ENCODE assay signal across 27 cellular contexts in the genomic region with DNA sequence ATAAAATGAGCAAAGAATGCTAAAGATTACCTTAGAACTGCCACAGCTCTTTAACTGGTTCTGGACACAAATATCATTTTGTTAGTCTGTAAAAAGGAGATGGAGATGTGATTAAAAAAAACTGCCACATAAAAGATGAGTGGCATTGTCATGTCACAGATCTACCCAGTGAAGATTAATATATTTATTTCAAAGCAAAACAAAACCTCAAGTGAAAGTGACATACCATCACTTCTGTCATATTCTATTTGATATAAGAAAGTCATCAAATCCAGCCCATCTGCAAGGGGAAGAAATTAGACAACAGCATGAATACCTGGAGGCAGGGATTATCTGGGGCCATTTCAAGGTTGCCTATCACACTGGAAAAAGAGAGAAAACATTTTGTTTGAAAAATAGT.
DNase-seq lines count a peak whose midpoint lies in the region; ATAC-seq and TF ChIP-seq lines count a peak whose summit lies in the region.
"Had no signal": no experiment of that assay in that cellular context is flagged by ENCODE, and none has a peak within 500 bp of the region (broad histone marks: within the 10 kb centered on the region; RNA-seq: fewer than 3 reads in every experiment).

No MANE protein-coding gene starts in this region.

- H3K9ac ChIP-seq in neural cell (ENCODE audit: low read length): no peak overlapping the region
- H3K9ac ChIP-seq: BLaER1; BLaER1 treated with 17β-estradiol and CSF1 and Interleukin-3, amounts not matched to agents 10 nM and 100 nM had no signal

- no peak for DNase-seq in left lobe of liver (ENCODE audit: low spot score)
- DNase-seq: 8988T; ACHN; AML-193; BE2C; C1 segment of cervical spinal cord; Caco-2; Calu3; CD4-positive, alpha-beta memory T cell; CD4-positive, alpha-beta T cell; CD4-positive, CD25-positive, alpha-beta regulatory T cell; CD8-positive, alpha-beta memory T cell; CD8-positive, alpha-beta T cell; COR-L47; DMS 273 treated with DMSO at 0.1 percent for 48 hours; DMS153; DMS53; DMS79; DMS79 treated with DMSO at 0.1 percent for 48 hours; DND-41; EL had no signal

- no peaks in the 10 kb centered on the region for H3K9me3 ChIP-seq in neural cell (ENCODE audit: low read length)
- H3K9me3 ChIP-seq: BE2C; BLaER1; BLaER1 treated with 17β-estradiol and CSF1 and Interleukin-3, amounts not matched to agents 10 nM and 100 nM had no signal

- H3K36me3 ChIP-seq in neural cell (ENCODE audit: insufficient read depth, low read length): no peaks in the 10 kb centered on the region
- H3K36me3 ChIP-seq: BE2C; BLaER1; BLaER1 treated with 17β-estradiol and CSF1 and Interleukin-3, amounts not matched to agents 10 nM and 100 nM had no signal

- no peak for TF ChIP-seq CTCF in neural cell (IDR thresholded peaks at IDR 0.05; ENCODE audit: poor library complexity, severe bottlenecking)

- peak; percentile 94 for TF ChIP-seq EP300 in neural cell (conservative IDR thresholded peaks at IDR 0.05; ENCODE audit: poor library complexity, severe bottlenecking)

- H3K4me3 ChIP-seq in neural cell (ENCODE audit: low read length): no peak overlapping the region
- H3K4me3 ChIP-seq: A549; BLaER1; BLaER1 treated with 17β-estradiol and CSF1 and Interleukin-3, amounts not matched to agents 10 nM and 100 nM had no signal

- H3K27me3 ChIP-seq in neural cell (ENCODE audit: insufficient read depth, low read depth, low read length): no peaks in the 10 kb centered on the region
- H3K27me3 ChIP-seq: BE2C; BLaER1; BLaER1 treated with 17β-estradiol and CSF1 and Interleukin-3, amounts not matched to agents 10 nM and 100 nM had no signal

- H3K27ac ChIP-seq in neural cell (ENCODE audit: low read length): no peak overlapping the region
- H3K27ac ChIP-seq: 22Rv1; A549; BLaER1; BLaER1 treated with 17β-estradiol and CSF1 and Interleukin-3, amounts not matched to agents 10 nM and 100 nM; C4-2B had no signal

- no peaks in the 10 kb centered on the region for H3K79me2 ChIP-seq in neural cell (replicated peaks; ENCODE audit: insufficient read depth, low read length)

- peaks cover 5% of the 10 kb centered on the region for H3F3A ChIP-seq in neural cell (ENCODE audit: insufficient read depth, low read length, poor library complexity, severe bottlenecking)

- H3K4me2 ChIP-seq in neural cell (ENCODE audit: low read length): no peak overlapping the region
- H3K4me2 ChIP-seq: A549; BLaER1; BLaER1 treated with 17β-estradiol and CSF1 and Interleukin-3, amounts not matched to agents 10 nM and 100 nM had no signal

- no peaks in the 10 kb centered on the region for H3K9me2 ChIP-seq in neural cell (ENCODE audit: insufficient read depth, low read length)

- H2AFZ ChIP-seq in neural cell (ENCODE audit: low read depth, low read length): no peak overlapping the region

- TF ChIP-seq RAD21 in neural cell (conservative IDR thresholded peaks at IDR 0.05): no peak

- no peak for ATAC-seq in left lobe of liver
- ATAC-seq: A549; CD8-positive, alpha-beta T cell had no signal

- no peaks in the 10 kb centered on the region for H4K20me1 ChIP-seq in neural cell (ENCODE audit: insufficient read depth)
- H4K20me1 ChIP-seq: BLaER1; BLaER1 treated with 17β-estradiol and CSF1 and Interleukin-3, amounts not matched to agents 10 nM and 100 nM had no signal

TF ChIP-seq in neural cell, 6 proteins besides CTCF, POLR2A, EP300 and RAD21:
- TF ChIP-seq TAF1 (IDR thresholded peaks at IDR 0.05; ENCODE audit: low read depth): no peak
- peak; percentile 71 for TF ChIP-seq POLR2AphosphoS5 (IDR thresholded peaks at IDR 0.05)
